ENCODE assay signal across 24 cellular contexts in the genomic region with DNA sequence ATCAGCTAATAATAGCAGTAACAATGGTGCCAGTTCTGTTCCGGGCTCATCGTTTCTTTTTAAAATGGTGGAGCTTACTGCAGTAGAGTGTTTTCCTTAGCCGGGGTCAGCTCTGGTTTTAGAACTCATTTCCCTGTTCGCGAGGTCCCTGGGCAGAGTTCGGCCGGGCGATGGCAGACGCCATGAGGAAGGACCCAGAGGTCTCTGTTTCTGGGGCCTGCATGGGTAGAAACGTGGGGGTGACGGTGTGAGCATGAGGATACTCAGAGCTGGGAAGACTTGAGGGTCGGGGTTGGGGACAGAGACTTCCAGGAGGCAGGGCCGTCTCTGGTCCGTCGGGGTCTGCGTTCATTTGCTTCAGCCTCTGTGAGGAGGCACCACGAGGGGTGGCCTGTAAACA. TPM values are rescaled to one million over a fixed set of nuclear protein-coding genes. Genes with fewer than 3 reads are reported as not detected.
A peak's percentile ranks its signal among the peaks of the same experiment; 100 is the strongest.
DNase-seq lines count a peak whose midpoint lies in the region; FAIRE-seq and TF ChIP-seq lines count a peak whose summit lies in the region.
"Had no signal": no experiment of that assay in that cellular context is flagged by ENCODE, and none has a peak within 500 bp of the region (broad histone marks: within the 10 kb centered on the region; RNA-seq: fewer than 3 reads in every experiment).

No MANE protein-coding gene starts in this region.

- no peak overlapping the region for H3K4me3 Mint-ChIP-seq in H9
- no peak overlapping the region for H3K4me3 Mint-ChIP-seq in activated CD4-positive, alpha-beta T cell treated with anti-CD3 and anti-CD28 coated beads, Interleukin-2, amount 10 ng/mL, durations not matched to agents 24 days and 14 days
- H3K4me3 Mint-ChIP-seq: CD8-positive, alpha-beta T cell; IgD-negative memory B cell had no signal

- H4K91ac ChIP-seq in H9 (ENCODE audit: insufficient read length, low read depth, low read length) (no peak overlapping the region), mesenchymal stem cell (ENCODE audit: low read length) (no peak overlapping the region)

- no peaks in the 10 kb centered on the region for H3K9me3 Mint-ChIP-seq in H9
- no peaks in the 10 kb centered on the region for H3K9me3 Mint-ChIP-seq in activated CD4-positive, alpha-beta T cell treated with anti-CD3 and anti-CD28 coated beads, Interleukin-2, amount 10 ng/mL, durations not matched to agents 24 days and 14 days
- H3K9me3 Mint-ChIP-seq: CD8-positive, alpha-beta T cell had no signal

- no peak for TF ChIP-seq CTCF in H9 (conservative IDR thresholded peaks at IDR 0.05)

- DNase-seq in H9 (no peak), caudate nucleus (lab: John Stamatoyannopoulos, UW) (peak in 1 of 61 donors; percentile 20), mesenchymal stem cell (no peak), frontal cortex (ENCODE audit: low spot score in 2 of 2) (no peak), OCI-M2 (lab: John Stamatoyannopoulos, UW; ENCODE audit: unreplicated experiment) (no peak), NCI-H1092 treated with DMSO at 0.1 percent for 48 hours (lab: John Stamatoyannopoulos, UW) (no peak)
- no peak for DNase-seq in activated CD4-positive, alpha-beta T cell treated with anti-CD3 and anti-CD28 coated beads, Interleukin-2, amount 10 ng/mL, durations not matched to agents 24 days and 14 days
- DNase-seq: AML-193; CD8-positive, alpha-beta T cell; Karpas-422; MV-4-11; NCI-H1694; NCI-H2081 treated with DMSO at 0.1 percent for 48 hours; NCI-H2171 treated with DMSO at 0.1 percent for 48 hours; NCI-H446; NCI-H526; PC-3; SHP77 had no signal

- no peaks in the 10 kb centered on the region for H3K27me3 Mint-ChIP-seq in H9 (ENCODE audit: low read depth)
- H3K27me3 Mint-ChIP-seq in activated CD4-positive, alpha-beta T cell treated with anti-CD3 and anti-CD28 coated beads, Interleukin-2, amount 10 ng/mL, durations not matched to agents 24 days and 14 days = no peaks in the 10 kb centered on the region
- H3K27me3 Mint-ChIP-seq: IgD-negative memory B cell had no signal

- no peaks in the 10 kb centered on the region for H3K9me3 ChIP-seq in H9 (ENCODE audit: control insufficient read depth, low read depth, low read length)
- H3K9me3 ChIP-seq in mesenchymal stem cell (ENCODE audit: control insufficient read depth, low read length) = no peaks in the 10 kb centered on the region

- H3K27ac Mint-ChIP-seq in H9 = peak overlapping the region in 2 of 3 experiments; percentile 49 to 53; a peak in 3 of 7 replicates
- no peak overlapping the region for H3K27ac Mint-ChIP-seq in activated CD4-positive, alpha-beta T cell treated with anti-CD3 and anti-CD28 coated beads, Interleukin-2, amount 10 ng/mL, durations not matched to agents 24 days and 14 days
- H3K27ac Mint-ChIP-seq: CD8-positive, alpha-beta T cell had no signal

- peaks cover 0 to 3% (median 0%) of the 10 kb centered on the region in 3 experiments; a peak in 2 of 7 replicates for H3K36me3 Mint-ChIP-seq in H9 (ENCODE audit: insufficient read depth in 1 of 3, low read depth in 3 of 3)
- no peaks in the 10 kb centered on the region for H3K36me3 Mint-ChIP-seq in activated CD4-positive, alpha-beta T cell treated with anti-CD3 and anti-CD28 coated beads, Interleukin-2, amount 10 ng/mL, durations not matched to agents 24 days and 14 days (ENCODE audit: low read depth)

- H3K14ac ChIP-seq in H9 (ENCODE audit: insufficient read depth, low read length) = no peak overlapping the region
- no peak overlapping the region for H3K14ac ChIP-seq in mesenchymal stem cell (ENCODE audit: low read length in 2 of 2)

- no peaks in the 10 kb centered on the region for H3K79me1 ChIP-seq in H9 (ENCODE audit: insufficient read depth, low read depth, low read length, poor library complexity, severe bottlenecking)
- H3K79me1 ChIP-seq in mesenchymal stem cell (replicated peaks; ENCODE audit: low read length, poor library complexity, severe bottlenecking) = peaks cover 43% of the 10 kb centered on the region

- no peak overlapping the region for H3T11ph ChIP-seq in H9 (ENCODE audit: low read length)

- H2BK15ac ChIP-seq in H9 (ENCODE audit: low read depth, low read length) = no peak overlapping the region
- H2BK15ac ChIP-seq in mesenchymal stem cell (ENCODE audit: low read depth, poor library complexity, severe bottlenecking) = no peak overlapping the region

- H2AK5ac ChIP-seq in H9 (ENCODE audit: insufficient read length, low read length) (no peak overlapping the region), mesenchymal stem cell (ENCODE audit: low read length, severe bottlenecking) (peak overlapping the region; percentile 9)

- WGBS in H9 (ENCODE audit: extremely low coverage, insufficient read length, low lambda C conversion rate) = no CpG with 5 or more reads among the region's 17 CpGs
- 89% methylated on average over 17 of the region's 17 CpGs for WGBS in mesenchymal stem cell

- no peak overlapping the region for H3K9ac ChIP-seq in H9 (ENCODE audit: extremely low read depth, insufficient read length, low read length)
- no peak overlapping the region for H3K9ac ChIP-seq in mesenchymal stem cell (ENCODE audit: low read length)
- no peak overlapping the region for H3K9ac ChIP-seq in rectal smooth muscle tissue (ENCODE audit: low read length)

- H2BK120ac ChIP-seq in H9 (ENCODE audit: low read depth, low read length, poor library complexity, severe bottlenecking) = no peak overlapping the region
- peak overlapping the region; percentile 84 for H2BK120ac ChIP-seq in mesenchymal stem cell (ENCODE audit: low read depth, low read length)

- no peak overlapping the region for H3K4ac ChIP-seq in H9 (ENCODE audit: low read depth, low read length)
- H3K4ac ChIP-seq in mesenchymal stem cell (ENCODE audit: low read depth in 1 of 2, low read length in 2 of 2) = peak overlapping the region in 1 of 2 experiments; percentile 47

- no peak overlapping the region for H2BK20ac ChIP-seq in H9 (ENCODE audit: low read depth, low read length, poor library complexity, severe bottlenecking)

- no peak overlapping the region for H2BK5ac ChIP-seq in H9 (ENCODE audit: insufficient read length, low read length)
- H2BK5ac ChIP-seq in mesenchymal stem cell (ENCODE audit: low read depth, low read length, poor library complexity, severe bottlenecking) = no peak overlapping the region

- no peak overlapping the region for H4K5ac ChIP-seq in H9 (ENCODE audit: insufficient read length, low read depth, low read length)

- H3K4me1 Mint-ChIP-seq in H9 = peaks cover 10 to 29% of the 10 kb centered on the region in 2 experiments
- H3K4me1 Mint-ChIP-seq in activated CD4-positive, alpha-beta T cell treated with anti-CD3 and anti-CD28 coated beads, Interleukin-2, amount 10 ng/mL, durations not matched to agents 24 days and 14 days = no peaks in the 10 kb centered on the region

- H2AFZ ChIP-seq in H9 (ENCODE audit: low read length) (no peak overlapping the region), mesenchymal stem cell (ENCODE audit: low read depth, low read length) (no peak overlapping the region)

- intact Hi-C loops in activated CD4-positive, alpha-beta T cell treated with anti-CD3 and anti-CD28 coated beads, Interleukin-2, amount 10 ng/mL, durations not matched to agents 24 days and 14 days (cut with micrococcal nuclease) = no loop called here

- no peak overlapping the region for H3K23ac ChIP-seq in H9 (ENCODE audit: insufficient read length, low read depth, low read length)
- H3K23ac ChIP-seq in mesenchymal stem cell (ENCODE audit: low read length in 2 of 2) = no peak overlapping the region

- no peak overlapping the region for H3K27ac ChIP-seq in H9 (ENCODE audit: insufficient read length, low read depth, low read length)
- H3K27ac ChIP-seq in caudate nucleus (ENCODE audit: low read depth, low read length) = peak overlapping the region; percentile 94
- no peak overlapping the region for H3K27ac ChIP-seq in mesenchymal stem cell (ENCODE audit: low read length, poor library complexity, severe bottlenecking)
- H3K27ac ChIP-seq in rectal smooth muscle tissue (ENCODE audit: low read depth, low read length) = peak overlapping the region; percentile 69

- H3K27me3 ChIP-seq in H9 (ENCODE audit: insufficient read depth, low read length) (no peaks in the 10 kb centered on the region), mesenchymal stem cell (ENCODE audit: control insufficient read depth in 1 of 2, insufficient read depth in 1 of 2, low read length in 2 of 2) (peaks cover 0 to 48% of the 10 kb centered on the region in 2 experiments), rectal smooth muscle tissue (ENCODE audit: control insufficient read depth, insufficient read depth, low read length) (peaks cover 3% of the 10 kb centered on the region)

- H3K4me1 ChIP-seq in H9 (ENCODE audit: insufficient read depth, low read length) = no peaks in the 10 kb centered on the region
- H3K4me1 ChIP-seq in mesenchymal stem cell (ENCODE audit: control insufficient read depth, insufficient read depth, low read depth, low read length) = peaks cover 24% of the 10 kb centered on the region
- H3K4me1 ChIP-seq in rectal smooth muscle tissue (ENCODE audit: control insufficient read depth, insufficient read depth, low read length) = no peaks in the 10 kb centered on the region

- H3K4me3 ChIP-seq in mesenchymal stem cell (ENCODE audit: insufficient read depth in 1 of 2, low read depth in 1 of 2, low read length in 2 of 2) = no peak overlapping the region
- no peak overlapping the region for H3K4me3 ChIP-seq in rectal smooth muscle tissue (ENCODE audit: low read length)

- no peaks in the 10 kb centered on the region for H3K23me2 ChIP-seq in H9 (ENCODE audit: insufficient read length, low read depth, low read length, poor library complexity, severe bottlenecking)

- no peak overlapping the region for H4K8ac ChIP-seq in H9 (replicated peaks; ENCODE audit: insufficient read length, low read depth, low read length)
- no peak overlapping the region for H4K8ac ChIP-seq in mesenchymal stem cell (ENCODE audit: low read length)

- H3K4me2 ChIP-seq in H9 (ENCODE audit: insufficient read depth, insufficient read length, low read length) (no peak overlapping the region), mesenchymal stem cell (ENCODE audit: low read length, poor library complexity, severe bottlenecking) (no peak overlapping the region)

- FAIRE-seq in frontal cortex (lab: Jason Lieb, UNC) = no peak
- FAIRE-seq: G401.6, GM12892, GM18507, H1 had no signal

- H4K20me1 ChIP-seq in H9 (ENCODE audit: control insufficient read depth, insufficient read depth, insufficient read length) = no peaks in the 10 kb centered on the region

- H3K36me3 ChIP-seq in mesenchymal stem cell (ENCODE audit: control insufficient read depth in 1 of 2, insufficient read depth in 2 of 2, low read depth in 1 of 2, low read length in 2 of 2) (peaks cover 0 to 54% of the 10 kb centered on the region in 2 experiments), rectal smooth muscle tissue (ENCODE audit: control insufficient read depth, insufficient read depth, low read length) (no peaks in the 10 kb centered on the region)

- H2BK12ac ChIP-seq in H9 (ENCODE audit: insufficient read length, low read depth, low read length) (no peak overlapping the region), mesenchymal stem cell (ENCODE audit: low read length in 2 of 2) (peak overlapping the region; percentile 38 to 42)

- H3K56ac ChIP-seq in H9 (ENCODE audit: insufficient read length, low read depth, low read length) = no peak overlapping the region

- no peak overlapping the region for H3K18ac ChIP-seq in H9 (ENCODE audit: insufficient read length, low read depth, low read length)
- peak overlapping the region; percentile 21 to 61 for H3K18ac ChIP-seq in mesenchymal stem cell (ENCODE audit: low read depth in 1 of 2, low read length in 2 of 2)

- no peaks in the 10 kb centered on the region for H3K79me2 ChIP-seq in H9 (ENCODE audit: insufficient read depth, low read length)

RNA-seq across cellular contexts. Expression of a gene that starts 38.8 kb away (rescaled TPM):
- total RNA-seq in H9 (2021) = 42.0 and 48.4 TPM in 2 replicates
- polyA plus RNA-seq in mesenchymal stem cell (2013, experiment 1 of 2) = 0.99 TPM
- polyA plus RNA-seq in mesenchymal stem cell (2013, experiment 2 of 2) = 0.74 TPM
- total RNA-seq in frontal cortex = 58.7 TPM
- 2.5 and 3.0 TPM in 2 replicates for total RNA-seq in activated CD4-positive, alpha-beta T cell treated with anti-CD3 and anti-CD28 coated beads, Interleukin-2, amount 10 ng/mL, durations not matched to agents 24 days and 14 days

Comparison
In these comparisons a context has a peak if more than half of its experiments do, and no peak if none do; other contexts are left out.
1. H3K27ac ChIP-seq: peak in caudate nucleus (single experiment) and rectal smooth muscle tissue (single experiment); none in H9 (single experiment) and mesenchymal stem cell (single experiment).
2. RNA of a gene that starts 38.8 kb away (total RNA-seq): 58.7 TPM in frontal cortex (single experiment) and 42.0 to 48.4 TPM in H9; 2.5 to 3.0 TPM in activated CD4-positive, alpha-beta T cell treated with anti-CD3 and anti-CD28 coated beads, Interleukin-2, amount 10 ng/mL, durations not matched to agents 24 days and 14 days; every median in the first group is over 10 times any median in the second.